8 cellular contexts compared by ENCODE assay signal in the genomic region with DNA sequence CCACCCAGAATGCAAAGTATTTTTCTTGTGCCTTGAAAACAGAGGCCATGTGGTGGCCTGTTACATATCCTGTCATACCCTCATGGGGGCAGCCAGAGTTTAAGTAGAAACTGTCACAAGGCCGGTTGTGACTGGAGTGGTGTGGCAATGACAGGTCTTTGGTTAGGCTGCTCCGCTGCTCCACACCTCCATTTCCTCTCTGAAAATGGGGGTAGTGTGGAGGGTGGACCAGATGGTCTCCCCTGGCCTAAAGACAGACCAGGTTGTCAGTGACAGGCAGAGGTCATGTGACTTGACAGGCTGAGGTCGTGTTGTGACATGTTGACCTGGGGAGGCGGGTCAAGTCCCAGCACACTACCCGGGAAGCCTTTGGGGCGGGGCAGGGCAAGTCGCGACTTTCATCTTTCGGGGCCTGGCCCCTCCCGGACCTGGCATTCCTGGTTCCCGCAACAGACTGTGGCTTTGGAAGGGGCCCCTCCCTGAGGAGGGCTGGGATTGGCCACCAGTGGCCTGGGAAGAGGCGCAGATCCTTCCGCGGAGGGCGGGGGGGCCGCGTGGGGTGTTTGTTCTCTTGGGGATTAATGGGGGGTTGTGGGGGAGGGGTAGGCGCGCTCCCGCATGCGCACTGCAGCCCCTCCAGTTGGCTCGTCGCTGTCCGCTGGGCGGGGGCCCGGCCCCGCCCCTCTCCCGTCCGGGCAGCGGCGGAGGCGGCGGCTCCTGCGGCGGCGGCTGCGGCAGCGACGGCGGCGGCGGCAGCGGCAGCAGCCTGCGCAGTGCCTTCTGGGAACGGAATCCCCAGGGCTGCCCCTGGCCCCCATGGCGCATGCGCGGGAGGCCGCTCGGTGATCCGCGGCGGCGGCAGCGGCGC. TPM values are rescaled to one million over a fixed set of nuclear protein-coding genes. Genes with fewer than 3 reads are reported as not detected.
DNase-seq lines count a peak whose midpoint lies in the region; ATAC-seq and TF ChIP-seq lines count a peak whose summit lies in the region.

A gene with protein sequence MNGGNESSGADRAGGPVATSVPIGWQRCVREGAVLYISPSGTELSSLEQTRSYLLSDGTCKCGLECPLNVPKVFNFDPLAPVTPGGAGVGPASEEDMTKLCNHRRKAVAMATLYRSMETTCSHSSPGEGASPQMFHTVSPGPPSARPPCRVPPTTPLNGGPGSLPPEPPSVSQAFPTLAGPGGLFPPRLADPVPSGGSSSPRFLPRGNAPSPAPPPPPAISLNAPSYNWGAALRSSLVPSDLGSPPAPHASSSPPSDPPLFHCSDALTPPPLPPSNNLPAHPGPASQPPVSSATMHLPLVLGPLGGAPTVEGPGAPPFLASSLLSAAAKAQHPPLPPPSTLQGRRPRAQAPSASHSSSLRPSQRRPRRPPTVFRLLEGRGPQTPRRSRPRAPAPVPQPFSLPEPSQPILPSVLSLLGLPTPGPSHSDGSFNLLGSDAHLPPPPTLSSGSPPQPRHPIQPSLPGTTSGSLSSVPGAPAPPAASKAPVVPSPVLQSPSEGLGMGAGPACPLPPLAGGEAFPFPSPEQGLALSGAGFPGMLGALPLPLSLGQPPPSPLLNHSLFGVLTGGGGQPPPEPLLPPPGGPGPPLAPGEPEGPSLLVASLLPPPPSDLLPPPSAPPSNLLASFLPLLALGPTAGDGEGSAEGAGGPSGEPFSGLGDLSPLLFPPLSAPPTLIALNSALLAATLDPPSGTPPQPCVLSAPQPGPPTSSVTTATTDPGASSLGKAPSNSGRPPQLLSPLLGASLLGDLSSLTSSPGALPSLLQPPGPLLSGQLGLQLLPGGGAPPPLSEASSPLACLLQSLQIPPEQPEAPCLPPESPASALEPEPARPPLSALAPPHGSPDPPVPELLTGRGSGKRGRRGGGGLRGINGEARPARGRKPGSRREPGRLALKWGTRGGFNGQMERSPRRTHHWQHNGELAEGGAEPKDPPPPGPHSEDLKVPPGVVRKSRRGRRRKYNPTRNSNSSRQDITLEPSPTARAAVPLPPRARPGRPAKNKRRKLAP (plus strand): TSS at position 806 of the 868 bp plus-strand sequence. CDS start 1,480 bp downstream, outside the sequence.

- H3K27me3 ChIP-seq in H9 (ENCODE audit: insufficient read depth, low read length): no peaks in the 10 kb centered on the region
- no peaks in the 10 kb centered on the region for H3K27me3 ChIP-seq in foreskin keratinocyte
- H3K27me3 ChIP-seq in neuronal stem cell (ENCODE audit: control insufficient read depth in 3 of 3, insufficient read depth in 3 of 3, low read depth in 1 of 3, low read length in 3 of 3): peaks cover 0 to 2% (median 0%) of the 10 kb centered on the region in 3 experiments

- H2AFZ ChIP-seq in H9 (ENCODE audit: low read length) (no peak within 1 kb of the TSS), neuronal stem cell (ENCODE audit: low read length) (peak within 1 kb of the TSS; percentile 85)

- peak within 1 kb of the TSS; percentile 80 for H3K9ac ChIP-seq in ES-I3 (ENCODE audit: low read depth, low read length)
- peak within 1 kb of the TSS; percentile 53 for H3K9ac ChIP-seq in H9 (ENCODE audit: extremely low read depth, insufficient read length, low read length)
- peak within 1 kb of the TSS; percentile 94 for H3K9ac ChIP-seq in neuronal stem cell (ENCODE audit: low read depth, low read length, poor library complexity)

- H3T11ph ChIP-seq in H9 (ENCODE audit: low read length): no peak within 1 kb of the TSS

- H3K27me3 Mint-ChIP-seq in H9 (ENCODE audit: low read depth): no peaks in the 10 kb centered on the region; the same call in 1 of the 2 replicates

- H4K20me1 ChIP-seq in H9 (ENCODE audit: control insufficient read depth, insufficient read depth, insufficient read length): no peaks in the 10 kb centered on the region

- DNase-seq in H9 (peak; percentile 93), M059J (ENCODE audit: low read depth) (peak; percentile 90), SIG-M5 treated with dmso at 0.1 percent for 504 hours (lab: John Stamatoyannopoulos, UW; ENCODE audit: unreplicated experiment) (peak; percentile 90), activated gamma-delta T cell treated with Interleukin-2 at 50 U/mL for 16 hours (peak; percentile 88), foreskin keratinocyte (peak; percentile 91 to 92), neuronal stem cell (ENCODE audit: low spot score) (peak; percentile 90)

- no CpG with 5 or more reads among the region's 56 CpGs for WGBS in H9 (ENCODE audit: extremely low coverage, insufficient read length, low lambda C conversion rate)
- WGBS in neuronal stem cell (ENCODE audit: extremely low coverage in 2 of 2, insufficient read length in 2 of 2, insufficient replicate concordance in 1 of 2), 2 donors: no CpG with 5 or more reads among the region's 56 CpGs

- TF ChIP-seq CTCF in H9 (conservative IDR thresholded peaks at IDR 0.05) (no peak; the same call in 2 of the 3 replicates), foreskin keratinocyte (conservative IDR thresholded peaks at IDR 0.05) (no peak), subcutaneous adipose tissue (IDR thresholded peaks at IDR 0.05; ENCODE audit: low read depth) (no peak)

- H3K27ac ChIP-seq in H9 (ENCODE audit: insufficient read length, low read depth, low read length) (no peak within 1 kb of the TSS), foreskin keratinocyte (peak within 1 kb of the TSS; percentile 71), neuronal stem cell (replicated peaks; ENCODE audit: low read length) (peak within 1 kb of the TSS; percentile 94)

- H3K4me1 ChIP-seq in ES-I3 (ENCODE audit: insufficient read depth, low read length) (no peaks in the 10 kb centered on the region; the same call in 1 of the 2 replicates), H9 (ENCODE audit: insufficient read depth, low read length) (peaks cover 3% of the 10 kb centered on the region; the same call in 1 of the 2 replicates), foreskin keratinocyte (peaks cover 14% of the 10 kb centered on the region), neuronal stem cell (ENCODE audit: control insufficient read depth in 2 of 2, insufficient read depth in 1 of 2, low read depth in 1 of 2, low read length in 2 of 2) (peaks cover 27 to 30% of the 10 kb centered on the region in 2 donors)

- H4K5ac ChIP-seq in H9 (ENCODE audit: insufficient read length, low read depth, low read length): no peak within 1 kb of the TSS

- H3K18ac ChIP-seq in H9 (ENCODE audit: insufficient read length, low read depth, low read length) (peak within 1 kb of the TSS; percentile 51), neuronal stem cell (ENCODE audit: low read length) (peak within 1 kb of the TSS; percentile 94)

- no peak within 1 kb of the TSS for H2AK5ac ChIP-seq in H9 (ENCODE audit: insufficient read length, low read length)
- peak within 1 kb of the TSS; percentile 58 for H2AK5ac ChIP-seq in neuronal stem cell (ENCODE audit: low read depth, low read length)

- H3K4ac ChIP-seq in H9 (ENCODE audit: low read depth, low read length) (no peak within 1 kb of the TSS), neuronal stem cell (ENCODE audit: low read length) (no peak within 1 kb of the TSS)

- H3K79me1 ChIP-seq in H9 (ENCODE audit: insufficient read depth, low read depth, low read length, poor library complexity, severe bottlenecking) (no peaks in the 10 kb centered on the region), neuronal stem cell (ENCODE audit: low read depth, low read length) (peaks cover 3% of the 10 kb centered on the region)

- H3K14ac ChIP-seq in H9 (ENCODE audit: insufficient read depth, low read length) (peak within 1 kb of the TSS; percentile 37), neuronal stem cell (ENCODE audit: low read length) (peak within 1 kb of the TSS; percentile 42)

- no peak within 1 kb of the TSS for H4K8ac ChIP-seq in H9 (replicated peaks; ENCODE audit: insufficient read length, low read depth, low read length)
- H4K8ac ChIP-seq in neuronal stem cell (ENCODE audit: low read depth, low read length): peak within 1 kb of the TSS; percentile 0

- peaks cover 18% of the 10 kb centered on the region for H3K36me3 ChIP-seq in ES-I3 (ENCODE audit: insufficient read depth, low read length)
- H3K36me3 ChIP-seq in neuronal stem cell (replicated peaks in 1 of 2; ENCODE audit: control insufficient read depth in 2 of 2, insufficient read depth in 2 of 2, low read length in 2 of 2): peaks cover 12 to 56% of the 10 kb centered on the region in 2 donors

- H3K36me3 Mint-ChIP-seq in H9 (ENCODE audit: insufficient read depth in 1 of 3, low read depth in 3 of 3): peaks cover 21 to 44% (median 42%) of the 10 kb centered on the region in 3 experiments

- H3K4me2 ChIP-seq in H9 (ENCODE audit: insufficient read depth, insufficient read length, low read length) (peak within 1 kb of the TSS; percentile 97), neuronal stem cell (ENCODE audit: insufficient read depth, low read length, poor library complexity, severe bottlenecking) (peak within 1 kb of the TSS; percentile 85)

- H4K91ac ChIP-seq in H9 (ENCODE audit: insufficient read length, low read depth, low read length): no peak within 1 kb of the TSS
- H4K91ac ChIP-seq in neuronal stem cell (ENCODE audit: low read depth, low read length, poor library complexity): no peak within 1 kb of the TSS

- H3K27ac Mint-ChIP-seq in H9: peak within 1 kb of the TSS; percentile 94 to 98 (median 95)

- no peaks in the 10 kb centered on the region for H3K9me3 Mint-ChIP-seq in H9

- H2BK12ac ChIP-seq in H9 (ENCODE audit: insufficient read length, low read depth, low read length) (no peak within 1 kb of the TSS), neuronal stem cell (ENCODE audit: low read length) (no peak within 1 kb of the TSS)

- H2BK15ac ChIP-seq in H9 (ENCODE audit: low read depth, low read length): no peak within 1 kb of the TSS
- H2BK15ac ChIP-seq in neuronal stem cell (ENCODE audit: low read length): peak within 1 kb of the TSS; percentile 22

- H3K79me2 ChIP-seq in H9 (ENCODE audit: insufficient read depth, low read length): no peaks in the 10 kb centered on the region

- H2BK120ac ChIP-seq in H9 (ENCODE audit: low read depth, low read length, poor library complexity, severe bottlenecking): no peak within 1 kb of the TSS
- H2BK120ac ChIP-seq in neuronal stem cell (ENCODE audit: low read depth, low read length): no peak within 1 kb of the TSS

- peaks cover 37 to 55% of the 10 kb centered on the region in 2 experiments for H3K4me1 Mint-ChIP-seq in H9

- ATAC-seq in foreskin keratinocyte: peak; percentile 61

- H3K23me2 ChIP-seq in H9 (ENCODE audit: insufficient read length, low read depth, low read length, poor library complexity, severe bottlenecking): peaks cover 22% of the 10 kb centered on the region

- peak within 1 kb of the TSS; percentile 67 to 80 for H3K4me3 ChIP-seq in neuronal stem cell (ENCODE audit: low read length in 2 of 2)

- no peaks in the 10 kb centered on the region for H3K9me3 ChIP-seq in ES-I3 (ENCODE audit: control insufficient read depth, insufficient read depth, low read length)
- no peaks in the 10 kb centered on the region for H3K9me3 ChIP-seq in H9 (ENCODE audit: control insufficient read depth, low read depth, low read length)
- no peaks in the 10 kb centered on the region for H3K9me3 ChIP-seq in neuronal stem cell (replicated peaks in 1 of 2; ENCODE audit: control insufficient read depth in 2 of 2, insufficient read depth in 1 of 2, low read depth in 1 of 2, low read length in 2 of 2)

- H2BK20ac ChIP-seq in H9 (ENCODE audit: low read depth, low read length, poor library complexity, severe bottlenecking): no peak within 1 kb of the TSS

- H3K23ac ChIP-seq in H9 (ENCODE audit: insufficient read length, low read depth, low read length) (no peak within 1 kb of the TSS), neuronal stem cell (ENCODE audit: low read depth, low read length, poor library complexity) (peak within 1 kb of the TSS; percentile 52)

- peak within 1 kb of the TSS; percentile 96 for H3K4me3 Mint-ChIP-seq in H9

- H2BK5ac ChIP-seq in H9 (ENCODE audit: insufficient read length, low read length): no peak within 1 kb of the TSS
- H2BK5ac ChIP-seq in neuronal stem cell (ENCODE audit: low read length): no peak within 1 kb of the TSS

- H3K56ac ChIP-seq in H9 (ENCODE audit: insufficient read length, low read depth, low read length): no peak within 1 kb of the TSS

RNA-seq across cellular contexts. Expression of the gene that starts here (rescaled TPM):
- total RNA-seq in H9 (2021): 66.0 and 66.8 TPM in 2 replicates
- 5.0 and 18.2 TPM in 2 replicates for total RNA-seq in M059J (2014; rRNA removed; shearing (Covaris generic))
- 11.8 and 12.2 TPM in 2 replicates for total RNA-seq in foreskin keratinocyte
- polyA plus RNA-seq in foreskin keratinocyte: 16.5 and 18.3 TPM in 2 replicates
- 24.7 TPM for polyA plus RNA-seq in neuronal stem cell (2013, experiment 1 of 2)
- 24.8 TPM for polyA plus RNA-seq in neuronal stem cell (2013, experiment 2 of 2)
- 10 to 100 TPM; 14.8 to 41.4 (median 16.8) TPM for total RNA-seq in subcutaneous adipose tissue
